In genomic region chr10:27746364-27747095, GRCh38 we compare ENCODE assay signal across 10 cellular contexts. TPM values are rescaled to one million over a fixed set of nuclear protein-coding genes. Genes with fewer than 3 reads are reported as not detected.
DNase-seq lines count a peak whose midpoint lies in the region; ATAC-seq and TF ChIP-seq lines count a peak whose summit lies in the region.
"Had no signal": no experiment of that assay in that cellular context is flagged by ENCODE, and none has a peak within 500 bp of the region (broad histone marks: within the 10 kb centered on the region; RNA-seq: fewer than 3 reads in every experiment).

No MANE protein-coding gene starts in this region.

- no peak for TF ChIP-seq CTCF in chondrocyte (IDR thresholded peaks at IDR 0.05)
- TF ChIP-seq CTCF in nephron progenitor cell (IDR thresholded peaks at IDR 0.05) = no peak

- H3K36me3 Mint-ChIP-seq in chondrocyte (ENCODE audit: low read depth) (peaks cover 2% of the 10 kb centered on the region), nephron progenitor cell (ENCODE audit: low read depth) (no peaks in the 10 kb centered on the region)

- H3K9me3 Mint-ChIP-seq in chondrocyte (ENCODE audit: low read depth) (no peaks in the 10 kb centered on the region), nephron progenitor cell (peaks cover 4% of the 10 kb centered on the region)

- H3K27me3 Mint-ChIP-seq in chondrocyte (ENCODE audit: low read depth) = peaks cover 19% of the 10 kb centered on the region
- H3K27me3 Mint-ChIP-seq in nephron progenitor cell (ENCODE audit: low read depth, poor library complexity) = peaks cover 96% of the 10 kb centered on the region

- ATAC-seq in GM18517 (IDR thresholded peaks at IDR 0.05; ENCODE audit: unreplicated experiment) (no peak), GM21529 (IDR thresholded peaks at IDR 0.05; ENCODE audit: unreplicated experiment) (no peak)

- H3K4me1 Mint-ChIP-seq in chondrocyte (ENCODE audit: low read depth) (peaks cover 28% of the 10 kb centered on the region), nephron progenitor cell (peaks cover 33% of the 10 kb centered on the region)

- peak overlapping the region; percentile 84 for H3K4me3 Mint-ChIP-seq in chondrocyte (ENCODE audit: unreplicated experiment)
- peak overlapping the region; percentile 80 for H3K4me3 Mint-ChIP-seq in nephron progenitor cell

- peak overlapping the region; percentile 81 for H3K27ac Mint-ChIP-seq in chondrocyte (ENCODE audit: unreplicated experiment)
- H3K27ac Mint-ChIP-seq in nephron progenitor cell = no peak overlapping the region

- peak; percentile 6 for DNase-seq in stimulated activated CD4-positive, alpha-beta T cell treated with anti-CD3 and anti-CD28 coated beads, Interleukin-12 subunit alpha, Interleukin-12 subunit beta, amount 100 ng/mL, for 4 hours
- no peak for DNase-seq in stimulated activated CD4-positive, alpha-beta T cell treated with anti-CD3 and anti-CD28 coated beads, Interleukin-2, amount 100 ng/mL, for 48 hours
- DNase-seq in chondrocyte (ENCODE audit: low spot score) (no peak), nephron progenitor cell (peak; percentile 5), midbrain (lab: John Stamatoyannopoulos, UW) (no peak), iPS-NIHi11 (ENCODE audit: low spot score) (no peak)

RNA-seq across cellular contexts. Expression of gene MKX, which starts 0.9 kb away (rescaled TPM):
- 19.2 to 28.8 TPM (median 22.1 TPM) in 3 replicates for total RNA-seq in chondrocyte
- total RNA-seq: pulmonary artery endothelial cell, SK-MEL-5 had no signal

Comparison
In these comparisons a context has a peak if more than half of its experiments do, and no peak if none do; other contexts are left out.
1. DNase-seq: peak in stimulated activated CD4-positive, alpha-beta T cell treated with anti-CD3 and anti-CD28 coated beads, Interleukin-12 subunit alpha, Interleukin-12 subunit beta, amount 100 ng/mL, for 4 hours (single experiment) and nephron progenitor cell (single experiment); none in stimulated activated CD4-positive, alpha-beta T cell treated with anti-CD3 and anti-CD28 coated beads, Interleukin-2, amount 100 ng/mL, for 48 hours (0 of 2), chondrocyte (single experiment), midbrain (single experiment) and iPS-NIHi11 (single experiment).